Comparison of ENCODE assay signal across 8 cellular contexts in genomic region chr1:28510350-28511223, GRCh38. TPM values are rescaled to one million over a fixed set of nuclear protein-coding genes. Genes with fewer than 3 reads are reported as not detected.
A peak's percentile ranks its signal among the peaks of the same experiment; 100 is the strongest.
DNase-seq lines count a peak whose midpoint lies in the region; ATAC-seq and TF ChIP-seq lines count a peak whose summit lies in the region.

No MANE protein-coding gene starts in this region.

- no peaks in the 10 kb centered on the region for H3K9me3 Mint-ChIP-seq in T-cell
- H3K9me3 Mint-ChIP-seq in endothelial cell (ENCODE audit: unreplicated experiment): no peaks in the 10 kb centered on the region

- ATAC-seq in Right ventricle myocardium superior (ENCODE audit: poor library complexity) (no peak), T-cell (replicated peaks in 1 of 4) (peak in 2 of 4 experiments; percentile 22 to 28), HG03442 (IDR thresholded peaks at IDR 0.05; ENCODE audit: unreplicated experiment) (no peak), HG03097 (IDR thresholded peaks at IDR 0.05; ENCODE audit: low FRiP score, unreplicated experiment) (no peak)

- TF ChIP-seq CTCF in cardiac muscle cell (IDR thresholded peaks at IDR 0.05; ENCODE audit: low read depth, low read length): no peak
- no peak for TF ChIP-seq CTCF in endothelial cell (IDR thresholded peaks at IDR 0.05; ENCODE audit: unreplicated experiment)
- TF ChIP-seq CTCF in testis (IDR thresholded peaks at IDR 0.05): no peak

- DNase-seq in cardiac muscle cell (ENCODE audit: low read depth in 1 of 2, low spot score in 1 of 2): peak in 1 of 2 donors; percentile 61
- no peak for DNase-seq in Right ventricle myocardium superior
- no peak for DNase-seq in T-cell
- no peak for DNase-seq in endothelial cell (ENCODE audit: low spot score)
- peak; percentile 54 for DNase-seq in stimulated activated CD4-positive, alpha-beta T cell treated with anti-CD3 and anti-CD28 coated beads, Interleukin-15, amount 100 ng/mL, for 24 hours
- DNase-seq in testis: no peak

- peak overlapping the region; percentile 96 to 99 for H3K27ac Mint-ChIP-seq in T-cell
- no peak overlapping the region for H3K27ac Mint-ChIP-seq in endothelial cell (ENCODE audit: unreplicated experiment)

- H3K27ac ChIP-seq in cardiac muscle cell (peak overlapping the region; percentile 97), testis (no peak overlapping the region)

- peak overlapping the region; percentile 94 to 100 (median 99) for H3K4me3 Mint-ChIP-seq in T-cell
- peak overlapping the region; percentile 72 for H3K4me3 Mint-ChIP-seq in endothelial cell (ENCODE audit: unreplicated experiment)

- intact Hi-C loops in Right ventricle myocardium superior (cut with DNase I) (loop anchor here (10.0 kb wide), 1 partner anchor 94 kb away; no protein-coding TSS in a partner anchor), testis (cut with DNase I; ENCODE audit: low total_unique reads) (no loop called here)

- TF ChIP-seq POLR2A in testis (IDR thresholded peaks at IDR 0.05): no peak

- WGBS in testis, 2 donors: 72% methylated on average over 8 of the region's 8 CpGs

- H3K27me3 Mint-ChIP-seq in T-cell (no peaks in the 10 kb centered on the region), endothelial cell (ENCODE audit: unreplicated experiment) (peaks cover 10% of the 10 kb centered on the region)

- H3K4me1 Mint-ChIP-seq in T-cell: peaks cover 51 to 68% (median 63%) of the 10 kb centered on the region in 3 donors
- H3K4me1 Mint-ChIP-seq in endothelial cell (ENCODE audit: unreplicated experiment): peaks cover 17% of the 10 kb centered on the region

- POLR2A ChIA-PET in T-cell (lab: Charles Lee): interaction anchor here in 1 of 2 donors (0.6 kb wide), 3 partner anchors 20 to 243 kb away, joined by 3 to 9 read pairs (median 6); no protein-coding TSS in a partner anchor

- H3K27me3 ChIP-seq in cardiac muscle cell: no peaks in the 10 kb centered on the region
- no peaks in the 10 kb centered on the region for H3K27me3 ChIP-seq in testis

- H3K4me3 ChIP-seq in cardiac muscle cell (no peak overlapping the region), testis (no peak overlapping the region)

- H3K36me3 Mint-ChIP-seq in T-cell: peaks cover 44% of the 10 kb centered on the region
- peaks cover 35% of the 10 kb centered on the region for H3K36me3 Mint-ChIP-seq in endothelial cell (ENCODE audit: low read depth, unreplicated experiment)

- H3K36me3 ChIP-seq in cardiac muscle cell: peaks cover 13% of the 10 kb centered on the region
- no peaks in the 10 kb centered on the region for H3K36me3 ChIP-seq in testis (ENCODE audit: low read depth, missing control alignments)

- CTCF ChIA-PET in T-cell (lab: Charles Lee): interaction anchor here (0.6 to 1.1 kb wide), 4 partner anchors 28 to 226 kb away, joined by 3 read pairs; partner anchors contain the start of genes TAF12 (in 1 of the 2) and YTHDF2 (in 1 of the 2)

- H3K9me3 ChIP-seq in cardiac muscle cell (ENCODE audit: low read depth) (no peaks in the 10 kb centered on the region), testis (no peaks in the 10 kb centered on the region)

- H3K4me1 ChIP-seq in cardiac muscle cell (ENCODE audit: low read depth) (peaks cover 4% of the 10 kb centered on the region), testis (peaks cover 27% of the 10 kb centered on the region)

RNA-seq across cellular contexts. Expression of gene RCC1, which starts 4.7 kb away (rescaled TPM):
- total RNA-seq in cardiac muscle cell (22.0 and 24.7 TPM in 2 replicates), Right ventricle myocardium superior (8.1 TPM), T-cell (10 to 100 TPM; 13.1 to 23.2 (median 19.7) TPM), endothelial cell (ENCODE audit: unreplicated experiment) (21.9 TPM), testis (10 to 100 TPM; 25.9 to 43.2 TPM)
- polyA plus RNA-seq in cardiac muscle cell (14.6 and 24.6 TPM in 2 replicates), testis (ENCODE audit: insufficient read depth, low read depth, low replicate concordance) (96.9 TPM)

RNA-seq across cellular contexts. Expression of gene TRNAU1AP, which starts 42.3 kb away (rescaled TPM):
- 26.0 and 26.1 TPM in 2 replicates for total RNA-seq in cardiac muscle cell
- polyA plus RNA-seq in cardiac muscle cell: 39.9 and 61.2 TPM in 2 replicates
- total RNA-seq in Right ventricle myocardium superior: 11.7 TPM
- total RNA-seq in T-cell: 10 to 100 TPM; 28.6 to 47.6 (median 41.3) TPM
- total RNA-seq in endothelial cell (ENCODE audit: unreplicated experiment): 39.6 TPM
- total RNA-seq in testis: 10 to 100 TPM; 15.5 to 22.5 TPM
- 19.8 TPM for polyA plus RNA-seq in testis (ENCODE audit: insufficient read depth, low read depth, low replicate concordance)
